15 cellular contexts compared by ENCODE assay signal in genomic region chr22:44202261-44202789, GRCh38. TPM values are rescaled to one million over a fixed set of nuclear protein-coding genes. Genes with fewer than 3 reads are reported as not detected.
DNase-seq lines count a peak whose midpoint lies in the region; FAIRE-seq and TF ChIP-seq lines count a peak whose summit lies in the region.
"Had no signal": no experiment of that assay in that cellular context is flagged by ENCODE, and none has a peak within 500 bp of the region (broad histone marks: within the 10 kb centered on the region; RNA-seq: fewer than 3 reads in every experiment).

No MANE protein-coding gene starts in this region.

- in situ Hi-C loops in brain microvascular endothelial cell (cut with HindIII; ENCODE audit: low pct_ligation_motif_present, low sequenced_read_pairs): no loop called here

- H3K9me3 ChIP-seq in ascending aorta (no peaks in the 10 kb centered on the region), small intestine (ENCODE audit: control insufficient read depth, low read depth) (no peaks in the 10 kb centered on the region)
- H3K9me3 ChIP-seq: gastrocnemius medialis, left ventricle myocardium inferior, neutrophil had no signal

- no peaks in the 10 kb centered on the region for H3K4me1 ChIP-seq in ascending aorta
- no peaks in the 10 kb centered on the region for H3K4me1 ChIP-seq in small intestine (ENCODE audit: control insufficient read depth in 2 of 2, insufficient read depth in 1 of 2, low read depth in 1 of 2, low read length in 1 of 2)
- H3K4me1 ChIP-seq: gastrocnemius medialis had no signal

- DNase-seq in AG10803 (ENCODE audit: low read depth): peak; percentile 82
- DNase-seq in HTR-8/SVneo (ENCODE audit: insufficient read length, low spot score): peak; percentile 56
- DNase-seq in brain microvascular endothelial cell: peak; percentile 33
- DNase-seq in myocyte (ENCODE audit: low read depth): peak; percentile 33
- no peak for DNase-seq in ascending aorta (ENCODE audit: low spot score in 2 of 2)
- DNase-seq in HT-29 (ENCODE audit: low spot score): no peak
- DNase-seq in small intestine: no peak
- no peak for DNase-seq in activated CD4-positive, alpha-beta T cell treated with anti-CD3 and anti-CD28 coated beads, Interleukin-2, amount 50 U/mL, for 1 hour
- DNase-seq: activated T-cell treated with anti-CD3 and anti-CD28 coated beads for 4 hours; CD4-positive, alpha-beta memory T cell; gastrocnemius medialis; left ventricle myocardium inferior; stimulated activated naive B cell treated with anti-CD40 and anti-IgM and Interleukin-4, amounts not matched to agents 10 μg/mL and 1 μg/mL and 100 μg/mL, for 72 hours had no signal

- H3K4me3 ChIP-seq in AG10803 (ENCODE audit: low read length): no peak overlapping the region
- H3K4me3 ChIP-seq in brain microvascular endothelial cell (ENCODE audit: low read depth, low read length): no peak overlapping the region
- H3K4me3 ChIP-seq in ascending aorta: no peak overlapping the region
- H3K4me3 ChIP-seq in small intestine (ENCODE audit: low read depth in 1 of 2, low read length in 2 of 2): no peak overlapping the region
- H3K4me3 ChIP-seq: gastrocnemius medialis, left ventricle myocardium inferior had no signal

- FAIRE-seq in HTR-8/SVneo (lab: Jason Lieb, UNC): peak; percentile 40
- FAIRE-seq in small intestine (lab: Jason Lieb, UNC): no peak

- intact Hi-C loops in ascending aorta (cut with DNase I): no loop called here

- 69 to 77% (median 73%) methylated on average over 11 of the region's 11 CpGs for WGBS in small intestine, 3 donors

- H3K27me3 ChIP-seq in brain microvascular endothelial cell (replicated peaks): no peaks in the 10 kb centered on the region
- H3K27me3 ChIP-seq in ascending aorta: no peaks in the 10 kb centered on the region
- H3K27me3 ChIP-seq in small intestine (ENCODE audit: control insufficient read depth in 2 of 2, insufficient read depth in 2 of 2, low read length in 2 of 2): no peaks in the 10 kb centered on the region
- H3K27me3 ChIP-seq: neutrophil had no signal

- TF ChIP-seq CTCF in AG10803 (conservative IDR thresholded peaks at IDR 0.05; ENCODE audit: low read length) (no peak), brain microvascular endothelial cell (IDR thresholded peaks at IDR 0.05; ENCODE audit: low read depth, low read length, missing control alignments) (no peak), ascending aorta (IDR thresholded peaks at IDR 0.05) (no peak)

- H3K27ac ChIP-seq in brain microvascular endothelial cell (no peak overlapping the region), ascending aorta (no peak overlapping the region), small intestine (ENCODE audit: low read depth in 1 of 2, low read length in 1 of 2) (no peak overlapping the region)
- H3K27ac ChIP-seq: gastrocnemius medialis, KMS-11, left ventricle myocardium inferior had no signal

- H3K36me3 ChIP-seq in brain microvascular endothelial cell (replicated peaks): no peaks in the 10 kb centered on the region
- H3K36me3 ChIP-seq in ascending aorta: no peaks in the 10 kb centered on the region
- no peaks in the 10 kb centered on the region for H3K36me3 ChIP-seq in small intestine (ENCODE audit: control insufficient read depth in 2 of 2, insufficient read depth in 2 of 2, low read length in 2 of 2)
- H3K36me3 ChIP-seq: gastrocnemius medialis, left ventricle myocardium inferior had no signal

RNA-seq across cellular contexts. Expression of gene PARVG, which starts 21.6 kb away (rescaled TPM):
- 0.05 TPM in 1 of 2 replicates, not detected in the other for total RNA-seq in myocyte
- polyA plus RNA-seq in myocyte (2012): 0.03 TPM
- total RNA-seq in ascending aorta: 19.9 TPM
- total RNA-seq in HT-29 (2014; rRNA removed; shearing (Covaris generic)): not detected in 2 replicates
- polyA plus RNA-seq in small intestine: 1 to 10 TPM; 1.1 to 7.0 (median 5.7) TPM

Comparison
In these comparisons a context has a peak if more than half of its experiments do, and no peak if none do; other contexts are left out.
1. DNase-seq: peak in AG10803 (single experiment), HTR-8/SVneo (single experiment), brain microvascular endothelial cell (single experiment) and myocyte (single experiment); none in ascending aorta (0 of 2), HT-29 (single experiment), small intestine (single experiment) and activated CD4-positive, alpha-beta T cell treated with anti-CD3 and anti-CD28 coated beads, Interleukin-2, amount 50 U/mL, for 1 hour (single experiment).
2. RNA of gene PARVG, which starts 21.6 kb away (total RNA-seq): 19.9 TPM in ascending aorta (single experiment); 0.05 TPM in myocyte and not detected in HT-29; every median in the first group is over 10 times any median in the second.